22 cellular contexts compared by ENCODE assay signal in the genomic region with DNA sequence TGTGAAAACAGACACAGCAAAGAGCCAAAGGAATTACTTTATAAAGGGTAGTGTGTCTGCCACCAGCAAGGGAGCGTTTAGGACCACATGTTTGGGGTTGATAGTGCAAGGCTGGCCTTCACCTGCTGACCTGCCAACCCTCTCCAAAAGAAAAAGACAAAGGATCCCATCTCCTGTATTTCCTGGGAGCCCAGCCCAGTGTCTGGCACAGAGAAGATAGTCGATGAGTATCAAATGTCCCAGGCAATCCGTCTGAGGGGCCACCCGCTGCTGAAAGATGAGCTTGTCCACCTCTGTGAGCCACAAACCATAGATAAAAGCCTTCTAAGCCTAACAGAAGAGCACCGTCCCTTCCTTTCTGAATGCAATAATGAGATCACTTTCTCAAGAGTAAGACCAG.
"Had no signal": no experiment of that assay in that cellular context is flagged by ENCODE, and none has a peak within 500 bp of the region (broad histone marks: within the 10 kb centered on the region; RNA-seq: fewer than 3 reads in every experiment).

No MANE protein-coding gene starts in this region.

- H3K27ac Mint-ChIP-seq: dendritic cell treated with granulocyte-macrophage colony-stimulating factor and Interleukin-4, amounts not matched to agents 40 ng/mL and 50 ng/mL, for 4 days; naive B cell; nephron; stimulated activated memory B cell treated with anti-CD40 and anti-IgM and Interleukin-4, amounts not matched to agents 10 μg/mL and 1 μg/mL and 100 μg/mL, for 72 hours; stimulated activated naive CD8-positive, alpha-beta T cell treated with anti-CD3 and anti-CD28 coated beads, Interleukin-15, Interleukin-2, amounts not matched to agents 100 ng/mL and 50 ng/mL, for 24 hours had no signal

- H3K27me3 Mint-ChIP-seq: stimulated activated memory B cell treated with anti-CD40 and anti-IgM and Interleukin-4, amounts not matched to agents 10 μg/mL and 1 μg/mL and 100 μg/mL, for 72 hours; stimulated activated naive CD8-positive, alpha-beta T cell treated with anti-CD3 and anti-CD28 coated beads, Interleukin-15, Interleukin-2, amounts not matched to agents 100 ng/mL and 50 ng/mL, for 24 hours had no signal

- FAIRE-seq: endothelial cell of umbilical vein, kidney had no signal

- H3K27ac ChIP-seq: hepatocyte, spleen, tibial artery, upper lobe of left lung, uterus had no signal

- H3K36me3 ChIP-seq: spleen, tibial artery, upper lobe of left lung, uterus had no signal

- H3K4me3 Mint-ChIP-seq: dendritic cell treated with granulocyte-macrophage colony-stimulating factor and Interleukin-4, amounts not matched to agents 40 ng/mL and 50 ng/mL, for 4 days; naive B cell; nephron; stimulated activated memory B cell treated with anti-CD40 and anti-IgM and Interleukin-4, amounts not matched to agents 10 μg/mL and 1 μg/mL and 100 μg/mL, for 72 hours; stimulated activated naive CD8-positive, alpha-beta T cell treated with anti-CD3 and anti-CD28 coated beads, Interleukin-15, Interleukin-2, amounts not matched to agents 100 ng/mL and 50 ng/mL, for 24 hours had no signal

- H3K9me3 ChIP-seq: tibial artery, uterus had no signal

- H3K36me3 Mint-ChIP-seq: naive B cell; stimulated activated memory B cell treated with anti-CD40 and anti-IgM and Interleukin-4, amounts not matched to agents 10 μg/mL and 1 μg/mL and 100 μg/mL, for 72 hours had no signal

- H2AFZ ChIP-seq: hepatocyte had no signal

- H3K27me3 ChIP-seq: hepatocyte, tibial artery, upper lobe of left lung, uterus had no signal

- ATAC-seq: left cardiac atrium; sciatic nerve; stimulated activated memory B cell treated with anti-CD40 and anti-IgM and Interleukin-4, amounts not matched to agents 10 μg/mL and 1 μg/mL and 100 μg/mL, for 72 hours had no signal

- H3K9me3 Mint-ChIP-seq: stimulated activated naive CD8-positive, alpha-beta T cell treated with anti-CD3 and anti-CD28 coated beads, Interleukin-15, Interleukin-2, amounts not matched to agents 100 ng/mL and 50 ng/mL, for 24 hours had no signal

- DNase-seq: erythroblast; foreskin melanocyte; head of caudate nucleus; kidney; left cardiac atrium; mesendoderm; naive B cell; posterior cingulate gyrus; spleen; stimulated activated CD4-positive, alpha-beta T cell treated with anti-CD3 and anti-CD28 coated beads, Interleukin-15, amount 100 ng/mL, for 24 hours; stimulated activated CD4-positive, alpha-beta T cell treated with anti-CD3 and anti-CD28 coated beads, Interleukin-1b, Interleukin-23, amount 100 ng/mL, for 48 hours; stimulated activated CD4-positive, alpha-beta T cell treated with anti-CD3 and anti-CD28 coated beads, Interleukin-4, amount 100 ng/mL, for 24 hours; tibial artery; upper lobe of left lung; uterus had no signal

- H3K4me1 Mint-ChIP-seq: naive B cell; stimulated activated memory B cell treated with anti-CD40 and anti-IgM and Interleukin-4, amounts not matched to agents 10 μg/mL and 1 μg/mL and 100 μg/mL, for 72 hours had no signal

- H3K4me2 ChIP-seq: hepatocyte had no signal

- H3K79me2 ChIP-seq: hepatocyte had no signal

- H3K4me3 ChIP-seq: hepatocyte, spleen, tibial artery, upper lobe of left lung, uterus had no signal

- H3K4me1 ChIP-seq: spleen, tibial artery, upper lobe of left lung, uterus had no signal
